In genomic region chr1:45384213-45384612, GRCh38 we compare ENCODE assay signal across 3 cellular contexts. TPM values are rescaled to one million over a fixed set of nuclear protein-coding genes. Genes with fewer than 3 reads are reported as not detected.
"Had no signal": no experiment of that assay in that cellular context is flagged by ENCODE, and none has a peak within 500 bp of the region (broad histone marks: within the 10 kb centered on the region; RNA-seq: fewer than 3 reads in every experiment).

No MANE protein-coding gene starts in this region.

RNA-seq across cellular contexts. Expression of gene HPDL, which starts 57.5 kb away (rescaled TPM):
- total RNA-seq: right atrium auricular region, smooth muscle cell had no signal
- polyA plus RNA-seq: neural cell had no signal
